In genomic region chr6:27892596-27893058, GRCh38 we compare ENCODE assay signal across 10 cellular contexts. TPM values are rescaled to one million over a fixed set of nuclear protein-coding genes. Genes with fewer than 3 reads are reported as not detected.
DNase-seq lines count a peak whose midpoint lies in the region; ATAC-seq and TF ChIP-seq lines count a peak whose summit lies in the region.
"Had no signal": no experiment of that assay in that cellular context is flagged by ENCODE, and none has a peak within 500 bp of the region (broad histone marks: within the 10 kb centered on the region; RNA-seq: fewer than 3 reads in every experiment).

No MANE protein-coding gene starts in this region.

- peak overlapping the region; percentile 86 for H3K4me3 ChIP-seq in BLaER1
- H3K4me3 ChIP-seq in KMS-11 (IDR thresholded peaks at IDR 0.05; ENCODE audit: insufficient read depth, low read depth, low read length), result no peak overlapping the region

- peaks cover 69% of the 10 kb centered on the region for H3K79me2 ChIP-seq in KMS-11 (ENCODE audit: insufficient read depth, low read depth)

- H3K4me2 ChIP-seq in BLaER1 (peak overlapping the region; percentile 87), KMS-11 (peak overlapping the region; percentile 98)

- no peak overlapping the region for H2AFZ ChIP-seq in KMS-11 (ENCODE audit: low read depth)

- peak; percentile 39 for DNase-seq in cerebellar cortex (ENCODE audit: low spot score)
- no peak for DNase-seq in naive thymus-derived CD8-positive, alpha-beta T cell
- DNase-seq in middle frontal gyrus (ENCODE audit: extremely low spot score, low spot score), result no peak
- no peak for DNase-seq in activated CD4-positive, CD25-positive, alpha-beta regulatory T cell treated with anti-CD3 and anti-CD28 coated beads, Interleukin-2, amount 50 U/mL, for 72 hours

- H3K27ac Mint-ChIP-seq in naive thymus-derived CD8-positive, alpha-beta T cell, result no peak overlapping the region
- H3K27ac Mint-ChIP-seq: mesothelial cell of epicardium; T-helper 1 cell treated with Interleukin-12 subunit alpha and Interleukin-12 subunit beta and Interleukin-4 antibody, amounts not matched to agents 30 μg/mL and 1 μg/mL, for 36 hours had no signal

- no peaks in the 10 kb centered on the region for H3K27me3 ChIP-seq in BLaER1
- no peaks in the 10 kb centered on the region for H3K27me3 ChIP-seq in KMS-11 (ENCODE audit: insufficient read depth, low read depth)

- H3K27ac ChIP-seq in BLaER1 (peak overlapping the region; percentile 98), KMS-11 (peak overlapping the region; percentile 98)

- H3K9ac ChIP-seq in BLaER1, result peak overlapping the region; percentile 99
- peak overlapping the region; percentile 99 for H3K9ac ChIP-seq in KMS-11

- H3K27me3 Mint-ChIP-seq in naive thymus-derived CD8-positive, alpha-beta T cell, result no peaks in the 10 kb centered on the region

- ATAC-seq in naive thymus-derived CD8-positive, alpha-beta T cell, result peak; percentile 33
- ATAC-seq in HG03439 (IDR thresholded peaks at IDR 0.05; ENCODE audit: unreplicated experiment) (no peak), GM21381 (IDR thresholded peaks at IDR 0.05; ENCODE audit: unreplicated experiment) (no peak)

- H3K4me1 Mint-ChIP-seq in naive thymus-derived CD8-positive, alpha-beta T cell, result peaks cover 7 to 38% (median 28%) of the 10 kb centered on the region in 4 donors

- H4K20me1 ChIP-seq in BLaER1 (peaks cover 5% of the 10 kb centered on the region; the same call in 1 of the 2 replicates), KMS-11 (ENCODE audit: insufficient read depth) (peaks cover 3% of the 10 kb centered on the region; the same call in 1 of the 2 replicates)

- no peak for TF ChIP-seq CTCF in KMS-11 (conservative IDR thresholded peaks at IDR 0.05; ENCODE audit: low read depth, low read length)

- POLR2A ChIA-PET in naive thymus-derived CD8-positive, alpha-beta T cell (lab: Charles Lee), result interaction anchor here (0.6 to 7.8 kb wide), 49 partner anchors 8 to 1872 kb away, joined by 3 to 445 read pairs (median 7); partner anchors contain the start of genes HMGN4, TRIM27, ZNF184 and ZNF391

- H3K9me3 Mint-ChIP-seq in naive thymus-derived CD8-positive, alpha-beta T cell, result peaks cover 0 to 4% (median 0%) of the 10 kb centered on the region in 9 donors
- H3K9me3 Mint-ChIP-seq: mesothelial cell of epicardium; T-helper 1 cell treated with Interleukin-12 subunit alpha and Interleukin-12 subunit beta and Interleukin-4 antibody, amounts not matched to agents 30 μg/mL and 1 μg/mL, for 36 hours had no signal

- no peaks in the 10 kb centered on the region for H3K36me3 Mint-ChIP-seq in naive thymus-derived CD8-positive, alpha-beta T cell
- H3K36me3 Mint-ChIP-seq: mesothelial cell of epicardium had no signal

- no peaks in the 10 kb centered on the region for H3K9me3 ChIP-seq in BLaER1

- H3K36me3 ChIP-seq in BLaER1 (no peaks in the 10 kb centered on the region), KMS-11 (ENCODE audit: insufficient read depth) (no peaks in the 10 kb centered on the region)

- peaks cover 47% of the 10 kb centered on the region for H3K4me1 ChIP-seq in BLaER1
- peaks cover 31% of the 10 kb centered on the region for H3K4me1 ChIP-seq in KMS-11 (ENCODE audit: low read depth, poor library complexity, severe bottlenecking)

- H3K4me3 Mint-ChIP-seq in naive thymus-derived CD8-positive, alpha-beta T cell, result no peak overlapping the region
- H3K4me3 Mint-ChIP-seq: mesothelial cell of epicardium; T-helper 1 cell treated with Interleukin-12 subunit alpha and Interleukin-12 subunit beta and Interleukin-4 antibody, amounts not matched to agents 30 μg/mL and 1 μg/mL, for 36 hours had no signal

RNA-seq across cellular contexts. Expression of gene OR2B2, which starts 19.6 kb away (rescaled TPM):
- total RNA-seq in naive thymus-derived CD8-positive, alpha-beta T cell, result not detected
- polyA plus RNA-seq in naive thymus-derived CD8-positive, alpha-beta T cell, result not detected
- total RNA-seq: mesothelial cell of epicardium had no signal

Comparison
In these comparisons a context has a peak if more than half of its experiments do, and no peak if none do; other contexts are left out.
1. ATAC-seq: peak in naive thymus-derived CD8-positive, alpha-beta T cell (2 of 2); none in HG03439 (single experiment) and GM21381 (single experiment).